ENCODE assay signal across 1 cellular context in genomic region chr7:39355664-39356063, GRCh38.
TF ChIP-seq lines count a peak whose summit lies in the region.

No MANE protein-coding gene starts in this region.

TF ChIP-seq in GM12878, 131 proteins besides CTCF, POLR2A, EP300 and RAD21 (continued from another document):
- TF ChIP-seq PKNOX1 (IDR thresholded peaks at IDR 0.05) (peak; percentile 28; the same call in 1 of the 2 replicates), IKZF2 (IDR thresholded peaks at IDR 0.05) (peak; percentile 83 to 88; a peak in 3 of 4 replicates), DPF2 (IDR thresholded peaks at IDR 0.05) (peak; percentile 64; the same call in 1 of the 2 replicates), IKZF1 (conservative IDR thresholded peaks at IDR 0.05) (peak; percentile 77)
